In the genomic region with DNA sequence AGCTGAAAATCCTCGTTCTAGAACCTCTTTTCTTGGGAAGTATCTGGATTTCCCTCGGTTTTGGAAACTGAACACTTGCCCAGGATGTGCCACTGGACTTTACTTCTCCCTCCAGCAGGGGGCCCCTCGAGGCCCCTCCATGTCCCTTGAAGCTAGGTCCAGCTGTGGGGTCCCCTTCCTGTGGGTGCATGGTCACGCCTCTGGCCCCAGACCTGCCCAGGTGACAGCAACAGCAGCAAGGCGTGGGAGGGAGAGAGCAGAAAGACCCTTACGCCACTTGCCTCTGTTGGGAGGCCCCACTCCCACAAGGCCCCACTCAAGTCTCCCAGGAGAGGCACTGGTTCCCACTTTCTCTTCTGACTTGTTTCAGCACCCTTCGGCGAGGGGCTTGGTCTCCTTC, we compare ENCODE assay signal across 11 cellular contexts. TPM values are rescaled to one million over a fixed set of nuclear protein-coding genes. Genes with fewer than 3 reads are reported as not detected.
DNase-seq lines count a peak whose midpoint lies in the region; ATAC-seq, FAIRE-seq and TF ChIP-seq lines count a peak whose summit lies in the region.
"Had no signal": no experiment of that assay in that cellular context is flagged by ENCODE, and none has a peak within 500 bp of the region (broad histone marks: within the 10 kb centered on the region; RNA-seq: fewer than 3 reads in every experiment).

No MANE protein-coding gene starts in this region.

- WGBS in adrenal gland, 4 donors, result 61 to 72% (median 67%) methylated on average over 6 to 8 of the region's 8 CpGs
- WGBS in liver, result 67% methylated on average over 8 of the region's 8 CpGs

- H3K27ac ChIP-seq in adrenal gland (peak overlapping the region in 3 of 5 donors; percentile 38 to 67 (median 48)), liver (ENCODE audit: low read depth in 1 of 2, low read length in 2 of 2) (no peak overlapping the region)

- ATAC-seq in GM21528 (IDR thresholded peaks at IDR 0.05; ENCODE audit: low FRiP score, unreplicated experiment), result no peak
- ATAC-seq in activated T-helper 17 cell treated with anti-CD3 and anti-CD28 coated beads, Interleukin-2, amount 50 U/mL, for 72 hours (replicated peaks), result no peak

- TF ChIP-seq CTCF in AG09309 (IDR thresholded peaks at IDR 0.05; ENCODE audit: control insufficient read depth, insufficient read depth, low read depth, low read length, missing control alignments) (peak; percentile 71), adrenal gland (IDR thresholded peaks at IDR 0.05) (peak; percentile 8 to 48 (median 42)), liver (IDR thresholded peaks at IDR 0.05; ENCODE audit: low read depth, low read length, missing input control) (peak; percentile 46)

- no peak overlapping the region for H3K4me3 Mint-ChIP-seq in activated T-helper 17 cell treated with anti-CD3 and anti-CD28 coated beads, Interleukin-2, amount 50 U/mL, for 72 hours
- H3K4me3 Mint-ChIP-seq: activated naive CD8-positive, alpha-beta T cell treated with anti-CD3 and anti-CD28 coated beads for 36 hours had no signal

- peak; percentile 30 for FAIRE-seq in GM12892 (lab: Jason Lieb, UNC)

- no peak overlapping the region for H3K27ac Mint-ChIP-seq in activated T-helper 17 cell treated with anti-CD3 and anti-CD28 coated beads, Interleukin-2, amount 50 U/mL, for 72 hours
- H3K27ac Mint-ChIP-seq: activated naive CD8-positive, alpha-beta T cell treated with anti-CD3 and anti-CD28 coated beads for 36 hours had no signal

- H3K27me3 Mint-ChIP-seq in activated T-helper 17 cell treated with anti-CD3 and anti-CD28 coated beads, Interleukin-2, amount 50 U/mL, for 72 hours, result peaks cover 7% of the 10 kb centered on the region
- H3K27me3 Mint-ChIP-seq: activated naive CD8-positive, alpha-beta T cell treated with anti-CD3 and anti-CD28 coated beads for 36 hours had no signal

- TF ChIP-seq RAD21 in liver (IDR thresholded peaks at IDR 0.05), result peak; percentile 65 to 71

- H3K9ac ChIP-seq in liver (ENCODE audit: low read depth in 1 of 2, low read length in 2 of 2), result no peak overlapping the region

- H3K27me3 ChIP-seq in adrenal gland (no peaks in the 10 kb centered on the region), liver (ENCODE audit: control insufficient read depth in 4 of 4, insufficient read depth in 4 of 4, low read length in 3 of 4) (no peaks in the 10 kb centered on the region)

- no peak for TF ChIP-seq POLR2A in GM12892 (IDR thresholded peaks at IDR 0.05; ENCODE audit: low read depth, low read length)
- TF ChIP-seq POLR2A in adrenal gland (IDR thresholded peaks at IDR 0.05), result no peak

- no peaks in the 10 kb centered on the region for H3K9me3 Mint-ChIP-seq in activated T-helper 17 cell treated with anti-CD3 and anti-CD28 coated beads, Interleukin-2, amount 50 U/mL, for 72 hours
- H3K9me3 Mint-ChIP-seq: activated naive CD8-positive, alpha-beta T cell treated with anti-CD3 and anti-CD28 coated beads for 36 hours had no signal

- H3K4me1 ChIP-seq in adrenal gland (replicated peaks in 1 of 2), result peaks cover 29 to 33% of the 10 kb centered on the region in 2 donors
- peaks cover 5 to 26% (median 20%) of the 10 kb centered on the region in 4 donors for H3K4me1 ChIP-seq in liver (ENCODE audit: control insufficient read depth in 4 of 4, insufficient read depth in 4 of 4, low read length in 3 of 4)

- intact Hi-C loops in adrenal gland (cut with DNase I), result loop anchor here (5.0 to 10.0 kb wide), 2 partner anchors 72 to 79 kb away; a partner anchor contains a TSS

- DNase-seq in AG09309 (ENCODE audit: low read depth) (no peak), GM12892 (ENCODE audit: insufficient read length) (no peak), adrenal gland (no peak), NCI-H226 (no peak), GDM1 (lab: John Stamatoyannopoulos, UW) (no peak)
- DNase-seq: activated naive CD8-positive, alpha-beta T cell treated with anti-CD3 and anti-CD28 coated beads for 36 hours; NCI-H1092 treated with DMSO at 0.1 percent for 48 hours; occipital lobe had no signal

- H3K4me3 ChIP-seq in AG09309 (ENCODE audit: control insufficient read depth, low read depth, low read length) (no peak overlapping the region), adrenal gland (no peak overlapping the region), liver (ENCODE audit: low read depth in 1 of 3, low read length in 3 of 3) (no peak overlapping the region)

- no peaks in the 10 kb centered on the region for H3K4me1 Mint-ChIP-seq in activated T-helper 17 cell treated with anti-CD3 and anti-CD28 coated beads, Interleukin-2, amount 50 U/mL, for 72 hours

- no peaks in the 10 kb centered on the region for H3K9me3 ChIP-seq in adrenal gland (replicated peaks in 1 of 3)
- H3K9me3 ChIP-seq in liver (ENCODE audit: control insufficient read depth in 4 of 4, low read length in 3 of 4), result no peaks in the 10 kb centered on the region

- no peaks in the 10 kb centered on the region for H3K36me3 Mint-ChIP-seq in activated T-helper 17 cell treated with anti-CD3 and anti-CD28 coated beads, Interleukin-2, amount 50 U/mL, for 72 hours (ENCODE audit: low read depth)
- H3K36me3 Mint-ChIP-seq: activated naive CD8-positive, alpha-beta T cell treated with anti-CD3 and anti-CD28 coated beads for 36 hours had no signal

- H3K36me3 ChIP-seq in adrenal gland (replicated peaks in 1 of 2) (no peaks in the 10 kb centered on the region), liver (ENCODE audit: control insufficient read depth in 4 of 4, insufficient read depth in 3 of 4, low read depth in 1 of 4, low read length in 3 of 4) (no peaks in the 10 kb centered on the region)

TF ChIP-seq in liver, 16 proteins besides CTCF, POLR2A, EP300 and RAD21:
- TF ChIP-seq JUND (IDR thresholded peaks at IDR 0.05), result no peak
- no peak for TF ChIP-seq HNF4G (IDR thresholded peaks at IDR 0.05)
- TF ChIP-seq, protein P1, sequence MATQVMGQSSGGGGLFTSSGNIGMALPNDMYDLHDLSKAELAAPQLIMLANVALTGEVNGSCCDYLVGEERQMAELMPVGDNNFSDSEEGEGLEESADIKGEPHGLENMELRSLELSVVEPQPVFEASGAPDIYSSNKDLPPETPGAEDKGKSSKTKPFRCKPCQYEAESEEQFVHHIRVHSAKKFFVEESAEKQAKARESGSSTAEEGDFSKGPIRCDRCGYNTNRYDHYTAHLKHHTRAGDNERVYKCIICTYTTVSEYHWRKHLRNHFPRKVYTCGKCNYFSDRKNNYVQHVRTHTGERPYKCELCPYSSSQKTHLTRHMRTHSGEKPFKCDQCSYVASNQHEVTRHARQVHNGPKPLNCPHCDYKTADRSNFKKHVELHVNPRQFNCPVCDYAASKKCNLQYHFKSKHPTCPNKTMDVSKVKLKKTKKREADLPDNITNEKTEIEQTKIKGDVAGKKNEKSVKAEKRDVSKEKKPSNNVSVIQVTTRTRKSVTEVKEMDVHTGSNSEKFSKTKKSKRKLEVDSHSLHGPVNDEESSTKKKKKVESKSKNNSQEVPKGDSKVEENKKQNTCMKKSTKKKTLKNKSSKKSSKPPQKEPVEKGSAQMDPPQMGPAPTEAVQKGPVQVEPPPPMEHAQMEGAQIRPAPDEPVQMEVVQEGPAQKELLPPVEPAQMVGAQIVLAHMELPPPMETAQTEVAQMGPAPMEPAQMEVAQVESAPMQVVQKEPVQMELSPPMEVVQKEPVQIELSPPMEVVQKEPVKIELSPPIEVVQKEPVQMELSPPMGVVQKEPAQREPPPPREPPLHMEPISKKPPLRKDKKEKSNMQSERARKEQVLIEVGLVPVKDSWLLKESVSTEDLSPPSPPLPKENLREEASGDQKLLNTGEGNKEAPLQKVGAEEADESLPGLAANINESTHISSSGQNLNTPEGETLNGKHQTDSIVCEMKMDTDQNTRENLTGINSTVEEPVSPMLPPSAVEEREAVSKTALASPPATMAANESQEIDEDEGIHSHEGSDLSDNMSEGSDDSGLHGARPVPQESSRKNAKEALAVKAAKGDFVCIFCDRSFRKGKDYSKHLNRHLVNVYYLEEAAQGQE (IDR thresholded peaks at IDR 0.05), result no peak
- TF ChIP-seq NR2F2 (IDR thresholded peaks at IDR 0.05), result no peak
- no peak for TF ChIP-seq YY1 (IDR thresholded peaks at IDR 0.05)
- TF ChIP-seq, protein P2, sequence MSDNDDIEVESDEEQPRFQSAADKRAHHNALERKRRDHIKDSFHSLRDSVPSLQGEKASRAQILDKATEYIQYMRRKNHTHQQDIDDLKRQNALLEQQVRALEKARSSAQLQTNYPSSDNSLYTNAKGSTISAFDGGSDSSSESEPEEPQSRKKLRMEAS (IDR thresholded peaks at IDR 0.05), result no peak
TF ChIP-seq in liver: peak in this region for 0.

RNA-seq across cellular contexts. Expression of a gene that starts 3.1 kb away (rescaled TPM):
- polyA plus RNA-seq in GM12892 (2012; ENCODE audit: missing spikeins), result 9.7 TPM
- 100 to 1,000 TPM in 2 of 8 donors, 10 to 100 TPM in 6; 34.4 to 118 (median 88.4) TPM for total RNA-seq in adrenal gland
- 100 to 1,000 TPM in 2 of 3 donors, 1 to 10 TPM in 1; 9.0 to 277 (median 150) TPM for polyA plus RNA-seq in adrenal gland
- 10 to 100 TPM in 1 of 2 donors, 1 to 10 TPM in 1; 4.4 to 13.9 TPM for total RNA-seq in liver
- polyA plus RNA-seq in liver, result 10 to 100 TPM in 1 of 2 donors, 1 to 10 TPM in 1; 2.4 to 13.4 TPM
- 1 to 10 TPM; 3.8 to 9.3 TPM for total RNA-seq in activated T-helper 17 cell treated with anti-CD3 and anti-CD28 coated beads, Interleukin-2, amount 50 U/mL, for 72 hours

RNA-seq across cellular contexts. Expression of a gene that starts 20.0 kb away (rescaled TPM):
- not detected for polyA plus RNA-seq in GM12892 (2012; ENCODE audit: missing spikeins)
- total RNA-seq in adrenal gland (under 1 TPM in 1 of 8 donors, not detected in 7; 0.14 TPM), liver (100 to 1,000 TPM in 1 of 2 donors, 10 to 100 TPM in 1; 23.7 to 454 TPM)
- polyA plus RNA-seq in adrenal gland (under 1 TPM in 1 of 3 donors, not detected in 2; 0.07 TPM), liver (100 to 1,000 TPM; 128 to 469 TPM)
- total RNA-seq in activated T-helper 17 cell treated with anti-CD3 and anti-CD28 coated beads, Interleukin-2, amount 50 U/mL, for 72 hours, result not detected
- total RNA-seq: activated naive CD8-positive, alpha-beta T cell treated with anti-CD3 and anti-CD28 coated beads for 36 hours; occipital lobe had no signal

Comparison
In these comparisons a context has a peak if more than half of its experiments do, and no peak if none do; other contexts are left out.
1. H3K27ac ChIP-seq: peak in adrenal gland (3 of 5); none in liver (0 of 2).
2. RNA of a gene that starts 20.0 kb away (total RNA-seq): 23.7 to 454 TPM in liver; not detected in activated T-helper 17 cell treated with anti-CD3 and anti-CD28 coated beads, Interleukin-2, amount 50 U/mL, for 72 hours and 0.14 TPM in adrenal gland; every median in the first group is over 10 times any median in the second.
3. Peak in every context shown above with its lines, with median percentiles within 50 percentile points of each other: CTCF ChIP-seq.